ENCODE assay signal across 10 cellular contexts in the genomic region with DNA sequence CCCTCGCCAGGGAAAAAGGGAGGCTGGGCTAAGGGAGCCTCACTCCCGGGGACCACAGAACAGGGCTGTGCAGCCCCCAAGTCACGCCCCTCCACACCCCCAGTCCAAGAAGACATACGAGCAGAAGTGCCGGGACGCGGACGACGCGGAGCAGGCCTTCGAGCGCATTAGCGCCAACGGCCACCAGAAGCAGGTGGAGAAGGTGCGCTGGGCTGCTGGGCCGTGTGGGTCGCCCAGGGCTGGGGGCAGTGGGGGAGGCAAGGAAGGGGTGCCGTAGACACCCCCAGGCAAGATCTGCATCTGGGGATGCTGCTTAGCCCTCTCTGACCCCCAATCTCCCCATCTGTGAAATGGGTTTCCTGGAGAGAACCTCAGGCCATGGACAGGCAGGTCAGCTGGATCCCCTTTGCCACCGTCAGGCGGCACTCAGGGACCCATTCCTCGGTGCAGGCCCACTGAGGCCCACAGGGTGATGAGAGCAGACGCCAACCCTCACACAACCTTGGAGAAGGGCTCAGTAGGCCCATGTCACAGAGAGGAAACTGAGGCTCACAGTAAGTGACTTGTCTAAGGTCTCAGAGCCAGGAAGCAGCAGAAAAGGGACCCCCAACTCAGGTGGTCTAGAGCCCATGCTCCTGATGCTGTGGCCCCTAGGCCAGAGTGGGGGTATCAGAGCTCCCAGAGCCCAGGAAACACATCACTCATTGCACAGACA. TPM values are rescaled to one million over a fixed set of nuclear protein-coding genes. Genes with fewer than 3 reads are reported as not detected.
DNase-seq lines count a peak whose midpoint lies in the region; ATAC-seq and TF ChIP-seq lines count a peak whose summit lies in the region.
"Had no signal": no experiment of that assay in that cellular context is flagged by ENCODE, and none has a peak within 500 bp of the region (broad histone marks: within the 10 kb centered on the region; RNA-seq: fewer than 3 reads in every experiment).

No MANE protein-coding gene starts in this region.

- H3K9me3 Mint-ChIP-seq in activated naive CD4-positive, alpha-beta T cell treated with anti-CD3 and anti-CD28 coated beads for 36 hours, result no peaks in the 10 kb centered on the region
- H3K9me3 Mint-ChIP-seq in type B pancreatic cell, result no peaks in the 10 kb centered on the region
- H3K9me3 Mint-ChIP-seq: activated CD4-positive, alpha-beta T cell treated with anti-CD3 and anti-CD28 coated beads, Interleukin-2, amount 10 ng/mL, durations not matched to agents 7 days and 5 days had no signal

- H3K27ac ChIP-seq in duodenal mucosa (ENCODE audit: low read depth, low read length) (no peak overlapping the region), lower lobe of right lung (no peak overlapping the region)

- H3K36me3 Mint-ChIP-seq in activated naive CD4-positive, alpha-beta T cell treated with anti-CD3 and anti-CD28 coated beads for 36 hours (ENCODE audit: low read depth), result peaks cover 15% of the 10 kb centered on the region
- H3K36me3 Mint-ChIP-seq in type B pancreatic cell, result no peaks in the 10 kb centered on the region

- H3K27me3 ChIP-seq in duodenal mucosa (ENCODE audit: control insufficient read depth in 1 of 2, insufficient read depth in 2 of 2, low read length in 2 of 2) (no peaks in the 10 kb centered on the region), lower lobe of right lung (ENCODE audit: low read depth) (no peaks in the 10 kb centered on the region)

- intact Hi-C loops in activated naive CD4-positive, alpha-beta T cell treated with anti-CD3 and anti-CD28 coated beads for 36 hours (cut with micrococcal nuclease), result no loop called here
- intact Hi-C loops in lower lobe of right lung (cut with DNase I), result no loop called here

- peak overlapping the region; percentile 43 to 47 for H3K4me3 ChIP-seq in duodenal mucosa (ENCODE audit: low read depth in 1 of 2, low read length in 2 of 2)
- H3K4me3 ChIP-seq in lower lobe of right lung, result peak overlapping the region; percentile 25

- no peak for ATAC-seq in lower lobe of right lung
- no peak for ATAC-seq in GM19463 (IDR thresholded peaks at IDR 0.05; ENCODE audit: unreplicated experiment)
- ATAC-seq in HG02870 (IDR thresholded peaks at IDR 0.05; ENCODE audit: unreplicated experiment), result no peak
- ATAC-seq: Panc1 had no signal

- peak; percentile 3 for DNase-seq in activated naive CD4-positive, alpha-beta T cell treated with anti-CD3 and anti-CD28 coated beads for 36 hours
- DNase-seq in activated naive CD4-positive, alpha-beta T cell (lab: John Stamatoyannopoulos, UW), result no peak
- DNase-seq in lower lobe of right lung (no peak), type B pancreatic cell (ENCODE audit: extremely low spot score, unreplicated experiment) (peak; percentile 64), CD1c-positive myeloid dendritic cell (ENCODE audit: extremely low spot score) (no peak)
- DNase-seq: activated CD4-positive, alpha-beta T cell treated with anti-CD3 and anti-CD28 coated beads, Interleukin-2, amount 10 ng/mL, durations not matched to agents 7 days and 5 days had no signal

- CTCF ChIA-PET in activated naive CD4-positive, alpha-beta T cell treated with anti-CD3 and anti-CD28 coated beads for 36 hours (lab: Charles Lee), result no interaction called here

- H3K4me3 Mint-ChIP-seq in activated naive CD4-positive, alpha-beta T cell treated with anti-CD3 and anti-CD28 coated beads for 36 hours, result no peak overlapping the region
- no peak overlapping the region for H3K4me3 Mint-ChIP-seq in type B pancreatic cell
- H3K4me3 Mint-ChIP-seq: activated CD4-positive, alpha-beta T cell treated with anti-CD3 and anti-CD28 coated beads, Interleukin-2, amount 10 ng/mL, durations not matched to agents 7 days and 5 days had no signal

- no peak overlapping the region for H3K9ac ChIP-seq in duodenal mucosa (ENCODE audit: low read depth in 1 of 2, low read length in 2 of 2)

- no peak overlapping the region for H3K27ac Mint-ChIP-seq in activated naive CD4-positive, alpha-beta T cell treated with anti-CD3 and anti-CD28 coated beads for 36 hours
- no peak overlapping the region for H3K27ac Mint-ChIP-seq in type B pancreatic cell
- H3K27ac Mint-ChIP-seq: activated CD4-positive, alpha-beta T cell treated with anti-CD3 and anti-CD28 coated beads, Interleukin-2, amount 10 ng/mL, durations not matched to agents 7 days and 5 days had no signal

- peaks cover 5% of the 10 kb centered on the region for H3K4me1 Mint-ChIP-seq in activated naive CD4-positive, alpha-beta T cell treated with anti-CD3 and anti-CD28 coated beads for 36 hours (ENCODE audit: low read depth)
- H3K4me1 Mint-ChIP-seq in type B pancreatic cell (ENCODE audit: unreplicated experiment), result no peaks in the 10 kb centered on the region

- no peaks in the 10 kb centered on the region for H3K27me3 Mint-ChIP-seq in activated naive CD4-positive, alpha-beta T cell treated with anti-CD3 and anti-CD28 coated beads for 36 hours (ENCODE audit: low read depth)
- H3K27me3 Mint-ChIP-seq in type B pancreatic cell, result peaks cover 5% of the 10 kb centered on the region
- H3K27me3 Mint-ChIP-seq: activated CD4-positive, alpha-beta T cell treated with anti-CD3 and anti-CD28 coated beads, Interleukin-2, amount 10 ng/mL, durations not matched to agents 7 days and 5 days had no signal

- TF ChIP-seq CTCF in lower lobe of right lung (IDR thresholded peaks at IDR 0.05) (no peak), type B pancreatic cell (conservative IDR thresholded peaks at IDR 0.05) (no peak)

- H3K9me3 ChIP-seq in duodenal mucosa (ENCODE audit: control insufficient read depth in 1 of 2, low read length in 2 of 2), result no peaks in the 10 kb centered on the region
- no peaks in the 10 kb centered on the region for H3K9me3 ChIP-seq in lower lobe of right lung

- H3K4me1 ChIP-seq in duodenal mucosa (ENCODE audit: control insufficient read depth in 1 of 2, insufficient read depth in 2 of 2, low read length in 2 of 2), result peaks cover 3 to 22% of the 10 kb centered on the region in 2 donors
- H3K4me1 ChIP-seq in lower lobe of right lung, result peaks cover 6% of the 10 kb centered on the region

- no peaks in the 10 kb centered on the region for H3K36me3 ChIP-seq in duodenal mucosa (ENCODE audit: control insufficient read depth in 1 of 2, insufficient read depth in 2 of 2, low read length in 2 of 2)
- H3K36me3 ChIP-seq in lower lobe of right lung, result no peaks in the 10 kb centered on the region

RNA-seq across cellular contexts. Expression of a gene that starts 33.7 kb away (rescaled TPM):
- 100 to 1,000 TPM in 1 of 2 experiments, 10 to 100 TPM in 1; 94.2 to 102 TPM for total RNA-seq in activated naive CD4-positive, alpha-beta T cell treated with anti-CD3 and anti-CD28 coated beads for 36 hours
- 18.4 TPM for total RNA-seq in lower lobe of right lung
- 0.77 TPM in 1 of 2 replicates, not detected in the other for total RNA-seq in type B pancreatic cell (ENCODE audit: low replicate concordance)

RNA-seq across cellular contexts. Expression of a gene that starts 42.3 kb away (rescaled TPM):
- 10 to 100 TPM; 21.9 to 24.9 TPM for total RNA-seq in activated naive CD4-positive, alpha-beta T cell treated with anti-CD3 and anti-CD28 coated beads for 36 hours
- total RNA-seq in lower lobe of right lung, result 292 TPM
- 288 and 377 TPM in 2 replicates for total RNA-seq in type B pancreatic cell (ENCODE audit: low replicate concordance)

Comparison
In these comparisons a context has a peak if more than half of its experiments do, and no peak if none do; other contexts are left out.
1. DNase-seq: peak in activated naive CD4-positive, alpha-beta T cell treated with anti-CD3 and anti-CD28 coated beads for 36 hours (single experiment) and type B pancreatic cell (single experiment); none in activated naive CD4-positive, alpha-beta T cell (0 of 4), lower lobe of right lung (single experiment) and CD1c-positive myeloid dendritic cell (single experiment).
2. RNA of a gene that starts 33.7 kb away (total RNA-seq): 94.2 to 102 TPM in activated naive CD4-positive, alpha-beta T cell treated with anti-CD3 and anti-CD28 coated beads for 36 hours and 18.4 TPM in lower lobe of right lung (single experiment); 0.77 TPM in type B pancreatic cell; every median in the first group is over 10 times any median in the second.
3. RNA of a gene that starts 42.3 kb away (total RNA-seq): 292 TPM in lower lobe of right lung (single experiment) and 288 to 377 TPM in type B pancreatic cell; 21.9 to 24.9 TPM in activated naive CD4-positive, alpha-beta T cell treated with anti-CD3 and anti-CD28 coated beads for 36 hours; every median in the first group is over 10 times any median in the second.